Comparison of ENCODE assay signal across 8 cellular contexts in genomic region chr9:129752915-129753724, GRCh38. TPM values are rescaled to one million over a fixed set of nuclear protein-coding genes. Genes with fewer than 3 reads are reported as not detected.
DNase-seq lines count a peak whose midpoint lies in the region; ATAC-seq and TF ChIP-seq lines count a peak whose summit lies in the region.

Gene PTGES, minus strand, starts transcription at chr9:129753042. Its CDS starts 30 bp downstream, at chr9:129753012.

- peaks cover 2% of the 10 kb centered on the region for H3K27me3 Mint-ChIP-seq in activated T-helper 17 cell treated with anti-CD3 and anti-CD28 coated beads, Interleukin-2, amount 50 U/mL, for 72 hours

- H3K27ac Mint-ChIP-seq in activated T-helper 17 cell treated with anti-CD3 and anti-CD28 coated beads, Interleukin-2, amount 50 U/mL, for 72 hours, result no peak within 1 kb of the TSS

- no peaks in the 10 kb centered on the region for H3K9me3 Mint-ChIP-seq in activated T-helper 17 cell treated with anti-CD3 and anti-CD28 coated beads, Interleukin-2, amount 50 U/mL, for 72 hours

- H3K27me3 ChIP-seq in thoracic aorta (replicated peaks; ENCODE audit: insufficient read depth), result no peaks in the 10 kb centered on the region

- no peaks in the 10 kb centered on the region for H3K36me3 ChIP-seq in thoracic aorta

- DNase-seq in GM19238 (ENCODE audit: insufficient read length, low spot score), result peak; percentile 21
- peak; percentile 64 to 65 for DNase-seq in NOMO-1 (lab: John Stamatoyannopoulos, UW; ENCODE audit: unreplicated experiment in 2 of 2)
- DNase-seq in fibroblast of the conjunctiva (ENCODE audit: low read depth), result peak; percentile 81
- peak; percentile 65 for DNase-seq in occipital lobe (lab: John Stamatoyannopoulos, UW)
- no peak for DNase-seq in thoracic aorta (ENCODE audit: low spot score)
- DNase-seq in GF-D8 (lab: John Stamatoyannopoulos, UW), result no peak

- ATAC-seq in activated T-helper 17 cell treated with anti-CD3 and anti-CD28 coated beads, Interleukin-2, amount 50 U/mL, for 72 hours (replicated peaks), result peak; percentile 49
- ATAC-seq in thoracic aorta (ENCODE audit: insufficient number of reproducible peaks, low FRiP score, low read depth) (no peak), HG03175 (IDR thresholded peaks at IDR 0.05; ENCODE audit: unreplicated experiment) (no peak)

- H3K4me3 ChIP-seq in thoracic aorta, result peak within 1 kb of the TSS; percentile 68

- peaks cover 7% of the 10 kb centered on the region for H3K4me1 Mint-ChIP-seq in activated T-helper 17 cell treated with anti-CD3 and anti-CD28 coated beads, Interleukin-2, amount 50 U/mL, for 72 hours

- H3K27ac ChIP-seq in thoracic aorta, result no peak within 1 kb of the TSS

- H3K9me3 ChIP-seq in thoracic aorta, result no peaks in the 10 kb centered on the region

- no peaks in the 10 kb centered on the region for H3K36me3 Mint-ChIP-seq in activated T-helper 17 cell treated with anti-CD3 and anti-CD28 coated beads, Interleukin-2, amount 50 U/mL, for 72 hours (ENCODE audit: low read depth)

- no peak for TF ChIP-seq CTCF in thoracic aorta (IDR thresholded peaks at IDR 0.05)

- peak within 1 kb of the TSS; percentile 11 for H3K4me3 Mint-ChIP-seq in activated T-helper 17 cell treated with anti-CD3 and anti-CD28 coated beads, Interleukin-2, amount 50 U/mL, for 72 hours

- peaks cover 6 to 13% of the 10 kb centered on the region in 2 donors for H3K4me1 ChIP-seq in thoracic aorta (ENCODE audit: control insufficient read depth in 1 of 2, low read depth in 2 of 2)

RNA-seq across cellular contexts. Expression of gene PTGES, which starts in this region (rescaled TPM):
- not detected for total RNA-seq in activated T-helper 17 cell treated with anti-CD3 and anti-CD28 coated beads, Interleukin-2, amount 50 U/mL, for 72 hours
- total RNA-seq in occipital lobe (3.3 TPM), thoracic aorta (1 to 10 TPM; 1.7 to 2.2 TPM)

Comparison
In these comparisons a context has a peak if more than half of its experiments do, and no peak if none do; other contexts are left out.
1. Peak in ATAC-seq in activated T-helper 17 cell treated with anti-CD3 and anti-CD28 coated beads, Interleukin-2, amount 50 U/mL, for 72 hours; RNA of the gene not detected or under 1 TPM.
2. DNase-seq: peak in GM19238 (single experiment), NOMO-1 (2 of 2), fibroblast of the conjunctiva (single experiment) and occipital lobe (single experiment); none in thoracic aorta (single experiment) and GF-D8 (single experiment).